8 cellular contexts compared by ENCODE assay signal in genomic region chr21:43306911-43307676, GRCh38.
A peak's percentile ranks its signal among the peaks of the same experiment; 100 is the strongest.
DNase-seq lines count a peak whose midpoint lies in the region; ATAC-seq and TF ChIP-seq lines count a peak whose summit lies in the region.

No MANE protein-coding gene starts in this region.

- TF ChIP-seq CTCF in adrenal gland (IDR thresholded peaks at IDR 0.05) = no peak
- TF ChIP-seq CTCF in osteoblast (IDR thresholded peaks at IDR 0.05; ENCODE audit: extremely low read depth, low read depth, low read length) = no peak

- no peak for TF ChIP-seq POLR2A in adrenal gland (IDR thresholded peaks at IDR 0.05)

- no peak overlapping the region for H2AFZ ChIP-seq in osteoblast (ENCODE audit: low read length)

- H4K20me1 ChIP-seq in osteoblast (ENCODE audit: insufficient read depth, low read length) = no peaks in the 10 kb centered on the region

- DNase-seq in AG08395 (ENCODE audit: low spot score) (peak; percentile 41), MG63 (peak; percentile 63), adrenal gland (peak; percentile 82 to 94 (median 89)), osteoblast (ENCODE audit: insufficient read length, low spot score, missing footprints) (peak; percentile 96), SKM-1 (lab: John Stamatoyannopoulos, UW; ENCODE audit: unreplicated experiment) (no peak), NCI-H1105 (lab: John Stamatoyannopoulos, UW) (no peak)

- no peak overlapping the region for H3K4me3 ChIP-seq in MG63
- H3K4me3 ChIP-seq in adrenal gland = no peak overlapping the region
- no peak overlapping the region for H3K4me3 ChIP-seq in osteoblast (ENCODE audit: insufficient read depth, low read length)

- H3K4me2 ChIP-seq in osteoblast (ENCODE audit: insufficient read depth, low read length) = no peak overlapping the region

- H3K79me2 ChIP-seq in osteoblast (ENCODE audit: insufficient read depth, low read length) = no peaks in the 10 kb centered on the region

- H3K27me3 ChIP-seq in MG63 = no peaks in the 10 kb centered on the region
- H3K27me3 ChIP-seq in adrenal gland = no peaks in the 10 kb centered on the region
- peaks cover 5% of the 10 kb centered on the region for H3K27me3 ChIP-seq in osteoblast (ENCODE audit: insufficient read depth, low read length)

- 52 to 64% (median 60%) methylated on average over 20 to 24 of the region's 24 CpGs for WGBS in adrenal gland, 4 donors

- ATAC-seq in GM19324 (IDR thresholded peaks at IDR 0.05; ENCODE audit: low FRiP score, unreplicated experiment) = peak; percentile 66
- no peak for ATAC-seq in GM19328 (IDR thresholded peaks at IDR 0.05; ENCODE audit: unreplicated experiment)

- H3K36me3 ChIP-seq in MG63 (no peaks in the 10 kb centered on the region), adrenal gland (replicated peaks in 1 of 2) (no peaks in the 10 kb centered on the region), osteoblast (ENCODE audit: insufficient read depth, low read length) (no peaks in the 10 kb centered on the region)

- H3K27ac ChIP-seq in adrenal gland = peak overlapping the region in 2 of 5 donors; percentile 26 to 57
- H3K27ac ChIP-seq in osteoblast (ENCODE audit: low read depth, low read length) = no peak overlapping the region

- intact Hi-C loops in adrenal gland (cut with DNase I) = no loop called here

- H3K4me1 ChIP-seq in adrenal gland (replicated peaks in 1 of 2) = no peaks in the 10 kb centered on the region
- peaks cover 4% of the 10 kb centered on the region for H3K4me1 ChIP-seq in osteoblast (ENCODE audit: insufficient read depth, low read length)

- H3K9me3 ChIP-seq in MG63 (no peaks in the 10 kb centered on the region), adrenal gland (replicated peaks in 1 of 3) (no peaks in the 10 kb centered on the region), osteoblast (ENCODE audit: low read depth, low read length) (no peaks in the 10 kb centered on the region)

Comparison
In these comparisons a context has a peak if more than half of its experiments do, and no peak if none do; other contexts are left out.
1. DNase-seq: peak in AG08395 (single experiment), MG63 (single experiment), adrenal gland (7 of 7) and osteoblast (single experiment); none in SKM-1 (single experiment) and NCI-H1105 (single experiment).